1 cellular context compared by ENCODE assay signal in the genomic region with DNA sequence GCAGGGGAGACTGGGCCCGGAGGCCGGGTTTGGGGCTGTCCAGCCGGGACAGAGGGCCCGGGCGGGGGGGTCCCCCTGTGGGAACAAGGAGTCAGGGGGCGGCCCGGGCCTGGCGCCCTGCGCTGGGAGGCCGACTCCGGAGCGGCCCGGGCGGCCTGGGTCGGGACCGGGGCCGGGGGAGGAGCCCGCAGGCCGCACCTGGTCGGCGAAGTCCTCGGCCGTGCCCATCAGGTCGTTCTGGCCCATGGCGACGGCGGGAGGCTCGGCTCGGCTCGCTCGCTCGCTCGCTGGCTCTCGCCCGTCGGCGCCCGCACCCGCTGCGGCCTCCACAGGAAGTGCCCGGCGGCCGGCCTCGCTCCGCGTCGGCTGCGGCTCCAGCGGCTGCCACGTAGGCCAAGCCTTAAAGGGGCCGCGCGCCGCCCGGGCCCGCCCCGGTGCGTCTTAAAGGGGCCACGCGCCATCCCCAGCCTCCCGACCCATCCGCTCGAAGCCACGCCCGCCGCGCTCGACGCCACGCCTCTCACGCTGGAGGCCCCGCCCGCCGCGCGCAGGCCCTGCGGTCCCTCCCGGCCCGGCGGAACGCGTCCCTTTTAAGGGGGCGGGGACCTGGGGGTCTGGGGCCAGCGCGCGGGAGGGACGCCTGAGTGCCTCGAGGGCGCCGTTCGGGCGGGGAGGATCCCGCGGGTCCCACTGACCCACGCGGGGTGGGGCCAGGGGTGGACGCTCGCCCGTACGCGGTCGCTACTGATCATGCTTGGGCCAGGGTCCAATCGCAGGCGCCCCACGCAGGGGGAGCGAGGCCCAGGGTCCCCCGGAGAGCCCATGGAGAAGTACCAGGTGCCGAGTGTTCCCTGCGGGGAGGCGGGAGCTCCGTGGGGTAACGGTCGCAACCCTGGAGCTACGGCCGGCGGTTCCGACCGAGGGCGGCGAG.
A peak's percentile ranks its signal among the peaks of the same experiment; 100 is the strongest.
TF ChIP-seq lines count a peak whose summit lies in the region.

A gene (plus strand): TSS at position 643 of the 931 bp plus-strand sequence. CDS start 108 bp downstream, at position 751.
A gene (minus strand): TSS at position 337 of the 931 bp plus-strand sequence. CDS start 91 bp downstream, at position 246.

TF ChIP-seq in SK-N-SH, 30 proteins besides CTCF, POLR2A, EP300 and RAD21 (continued from another document):
- TF ChIP-seq, protein P1, sequence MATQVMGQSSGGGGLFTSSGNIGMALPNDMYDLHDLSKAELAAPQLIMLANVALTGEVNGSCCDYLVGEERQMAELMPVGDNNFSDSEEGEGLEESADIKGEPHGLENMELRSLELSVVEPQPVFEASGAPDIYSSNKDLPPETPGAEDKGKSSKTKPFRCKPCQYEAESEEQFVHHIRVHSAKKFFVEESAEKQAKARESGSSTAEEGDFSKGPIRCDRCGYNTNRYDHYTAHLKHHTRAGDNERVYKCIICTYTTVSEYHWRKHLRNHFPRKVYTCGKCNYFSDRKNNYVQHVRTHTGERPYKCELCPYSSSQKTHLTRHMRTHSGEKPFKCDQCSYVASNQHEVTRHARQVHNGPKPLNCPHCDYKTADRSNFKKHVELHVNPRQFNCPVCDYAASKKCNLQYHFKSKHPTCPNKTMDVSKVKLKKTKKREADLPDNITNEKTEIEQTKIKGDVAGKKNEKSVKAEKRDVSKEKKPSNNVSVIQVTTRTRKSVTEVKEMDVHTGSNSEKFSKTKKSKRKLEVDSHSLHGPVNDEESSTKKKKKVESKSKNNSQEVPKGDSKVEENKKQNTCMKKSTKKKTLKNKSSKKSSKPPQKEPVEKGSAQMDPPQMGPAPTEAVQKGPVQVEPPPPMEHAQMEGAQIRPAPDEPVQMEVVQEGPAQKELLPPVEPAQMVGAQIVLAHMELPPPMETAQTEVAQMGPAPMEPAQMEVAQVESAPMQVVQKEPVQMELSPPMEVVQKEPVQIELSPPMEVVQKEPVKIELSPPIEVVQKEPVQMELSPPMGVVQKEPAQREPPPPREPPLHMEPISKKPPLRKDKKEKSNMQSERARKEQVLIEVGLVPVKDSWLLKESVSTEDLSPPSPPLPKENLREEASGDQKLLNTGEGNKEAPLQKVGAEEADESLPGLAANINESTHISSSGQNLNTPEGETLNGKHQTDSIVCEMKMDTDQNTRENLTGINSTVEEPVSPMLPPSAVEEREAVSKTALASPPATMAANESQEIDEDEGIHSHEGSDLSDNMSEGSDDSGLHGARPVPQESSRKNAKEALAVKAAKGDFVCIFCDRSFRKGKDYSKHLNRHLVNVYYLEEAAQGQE (IDR thresholded peaks at IDR 0.05; ENCODE audit: low read depth, low read length): peak; percentile 54; the same call in 1 of the 2 replicates
- TF ChIP-seq POLR2AphosphoS5 (IDR thresholded peaks at IDR 0.05; ENCODE audit: low read depth, low read length) (peak; percentile 67), YY1 (IDR thresholded peaks at IDR 0.05; ENCODE audit: low read depth) (0 out of 2 replicates have a peak, but pooled peaks have one; percentile 3), FOXJ3 (CRISPR knock-in tag; IDR thresholded peaks at IDR 0.05) (no peak), GABPA (IDR thresholded peaks at IDR 0.05; ENCODE audit: low read depth) (peak; percentile 51), TAF1 (IDR thresholded peaks at IDR 0.05; ENCODE audit: borderline replicate concordance, low read depth, low read length) (peak; percentile 95), NRF1 (IDR thresholded peaks at IDR 0.05; ENCODE audit: low read depth, low read length) (peak; percentile 54)
